2 cellular contexts compared by ENCODE assay signal in genomic region chr15:66078929-66079275, GRCh38.
TF ChIP-seq lines count a peak whose summit lies in the region.

No MANE protein-coding gene starts in this region.

TF ChIP-seq in GM23338, 12 proteins besides CTCF, POLR2A, EP300 and RAD21:
- TF ChIP-seq ZNF114 (CRISPR knock-in tag; IDR thresholded peaks at IDR 0.05) (no peak), ZNF462 (CRISPR knock-in tag; IDR thresholded peaks at IDR 0.05) (no peak), EZH2phosphoT487 (IDR thresholded peaks at IDR 0.05; ENCODE audit: unreplicated experiment) (no peak), NANOG (IDR thresholded peaks at IDR 0.05; ENCODE audit: borderline replicate concordance) (no peak), EZH2 (IDR thresholded peaks at IDR 0.05; ENCODE audit: low read depth, unreplicated experiment) (no peak), ZNF331 (CRISPR knock-in tag; IDR thresholded peaks at IDR 0.05; ENCODE audit: low read depth) (no peak), ETS1 (IDR thresholded peaks at IDR 0.05) (no peak), CREB1 (CRISPR knock-in tag; IDR thresholded peaks at IDR 0.05; ENCODE audit: low read depth) (no peak), JUNB (IDR thresholded peaks at IDR 0.05; ENCODE audit: unreplicated experiment) (no peak), STAT1 (IDR thresholded peaks at IDR 0.05; ENCODE audit: unreplicated experiment) (no peak), REST (IDR thresholded peaks at IDR 0.05; ENCODE audit: unreplicated experiment) (no peak), POLR2AphosphoS5 (IDR thresholded peaks at IDR 0.05; ENCODE audit: low read depth) (no peak)

TF ChIP-seq in H1, 55 proteins besides CTCF, POLR2A, EP300 and RAD21:
- TF ChIP-seq HDAC6 (IDR thresholded peaks at IDR 0.05; ENCODE audit: low read depth, low read length) (no peak), RNF2 (IDR thresholded peaks at IDR 0.05; ENCODE audit: borderline replicate concordance, low read depth, low read length, missing control alignments, poor library complexity, severe bottlenecking) (no peak), TEAD4 (IDR thresholded peaks at IDR 0.05; ENCODE audit: low read depth, low read length) (no peak), ZNF274 (IDR thresholded peaks at IDR 0.05; ENCODE audit: borderline replicate concordance, extremely low read depth, low read length) (no peak), USF2 (IDR thresholded peaks at IDR 0.05; ENCODE audit: low read length) (no peak)
